8 cellular contexts compared by ENCODE assay signal in the genomic region with DNA sequence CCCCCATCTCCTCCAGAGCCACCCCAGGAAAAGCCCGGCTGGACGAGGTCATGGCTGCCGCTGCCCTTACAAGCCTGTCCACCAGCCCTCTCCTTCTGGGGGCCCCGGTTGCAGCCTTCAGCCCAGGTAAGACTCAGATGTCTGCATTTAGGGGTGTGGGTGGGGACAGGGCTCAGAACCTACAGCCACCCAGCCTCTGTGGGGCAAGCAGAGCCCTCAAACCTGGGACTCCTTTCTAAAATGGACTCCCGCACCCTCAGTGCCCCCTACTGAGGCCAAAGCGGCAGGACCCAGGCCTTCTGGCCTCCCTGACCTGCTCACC. TPM values are rescaled to one million over a fixed set of nuclear protein-coding genes. Genes with fewer than 3 reads are reported as not detected.
DNase-seq lines count a peak whose midpoint lies in the region; ATAC-seq and TF ChIP-seq lines count a peak whose summit lies in the region.

No MANE protein-coding gene starts in this region.

- H3K4me2 ChIP-seq in smooth muscle cell = peak overlapping the region; percentile 87

- H3K27me3 Mint-ChIP-seq in activated CD8-positive, alpha-beta T cell treated with anti-CD3 and anti-CD28 coated beads for 36 hours = no peaks in the 10 kb centered on the region

- H3K9ac ChIP-seq in smooth muscle cell (ENCODE audit: low read depth) = no peak overlapping the region

- H3K36me3 ChIP-seq in HAP-1 (replicated peaks) (peaks cover 30% of the 10 kb centered on the region), smooth muscle cell (ENCODE audit: low read depth) (no peaks in the 10 kb centered on the region)

- H3K4me3 ChIP-seq in HAP-1 = peak overlapping the region; percentile 67
- peak overlapping the region; percentile 87 for H3K4me3 ChIP-seq in right cardiac atrium (ENCODE audit: low read length)
- H3K4me3 ChIP-seq in smooth muscle cell = peak overlapping the region; percentile 83

- TF ChIP-seq CTCF in activated CD8-positive, alpha-beta T cell treated with anti-CD3 and anti-CD28 coated beads for 36 hours (IDR thresholded peaks at IDR 0.05) = no peak
- no peak for TF ChIP-seq CTCF in smooth muscle cell (IDR thresholded peaks at IDR 0.05; ENCODE audit: borderline replicate concordance, insufficient read depth, poor library complexity, severe bottlenecking)

- ATAC-seq in activated CD8-positive, alpha-beta T cell treated with anti-CD3 and anti-CD28 coated beads for 36 hours = no peak
- ATAC-seq in right cardiac atrium (no peak), HG02885 (IDR thresholded peaks at IDR 0.05; ENCODE audit: poor library complexity, unreplicated experiment) (no peak)

- DNase-seq in HAP-1 (ENCODE audit: low spot score in 2 of 2) = no peak
- DNase-seq in activated CD8-positive, alpha-beta T cell treated with anti-CD3 and anti-CD28 coated beads for 36 hours = no peak
- no peak for DNase-seq in right cardiac atrium
- no peak for DNase-seq in smooth muscle cell (lab: John Stamatoyannopoulos, UW; ENCODE audit: unreplicated experiment)
- no peak for DNase-seq in hepatic stellate cell (ENCODE audit: low spot score)
- DNase-seq in NCI-H1930 (lab: John Stamatoyannopoulos, UW) = no peak
- no peak for DNase-seq in caudate nucleus (lab: John Stamatoyannopoulos, UW)

- peaks cover 9% of the 10 kb centered on the region for H3K4me1 ChIP-seq in HAP-1
- peaks cover 5% of the 10 kb centered on the region for H3K4me1 ChIP-seq in right cardiac atrium (ENCODE audit: control insufficient read depth, insufficient read depth, low read length)
- H3K4me1 ChIP-seq in smooth muscle cell (ENCODE audit: low read depth) = peaks cover 30% of the 10 kb centered on the region

- H3K79me2 ChIP-seq in smooth muscle cell (ENCODE audit: low read depth) = no peaks in the 10 kb centered on the region

- H3K27ac ChIP-seq in right cardiac atrium (ENCODE audit: low read length) (peak overlapping the region; percentile 83), smooth muscle cell (ENCODE audit: low read depth) (no peak overlapping the region), caudate nucleus (ENCODE audit: low read depth, low read length) (no peak overlapping the region)

- CTCF ChIA-PET in activated CD8-positive, alpha-beta T cell treated with anti-CD3 and anti-CD28 coated beads for 36 hours (lab: Charles Lee) = interaction anchor here (0.7 to 1.1 kb wide), 3 partner anchors 34 to 215 kb away, joined by 3 to 4 read pairs (median 3); a partner anchor contains a TSS

- H3F3A ChIP-seq in smooth muscle cell (ENCODE audit: low read depth) = peaks cover 27% of the 10 kb centered on the region

- H2AFZ ChIP-seq in smooth muscle cell (ENCODE audit: low read depth) = no peak overlapping the region

- H3K9me3 Mint-ChIP-seq in activated CD8-positive, alpha-beta T cell treated with anti-CD3 and anti-CD28 coated beads for 36 hours = no peaks in the 10 kb centered on the region

- intact Hi-C loops in activated CD8-positive, alpha-beta T cell treated with anti-CD3 and anti-CD28 coated beads for 36 hours (cut with micrococcal nuclease) = no loop called here
- intact Hi-C loops in right cardiac atrium (cut with DNase I) = no loop called here

- peak overlapping the region; percentile 52 for H3K4me3 Mint-ChIP-seq in activated CD8-positive, alpha-beta T cell treated with anti-CD3 and anti-CD28 coated beads for 36 hours

- POLR2A ChIA-PET in activated CD8-positive, alpha-beta T cell treated with anti-CD3 and anti-CD28 coated beads for 36 hours (lab: Charles Lee) = interaction anchor here (1.2 to 1.6 kb wide), 4 partner anchors 7 to 42 kb away, joined by 4 to 8 read pairs (median 6); no protein-coding TSS in a partner anchor

- H4K20me1 ChIP-seq in smooth muscle cell (ENCODE audit: low read depth) = peaks cover 23% of the 10 kb centered on the region

- H3K4me1 Mint-ChIP-seq in activated CD8-positive, alpha-beta T cell treated with anti-CD3 and anti-CD28 coated beads for 36 hours (ENCODE audit: low read depth) = peaks cover 11% of the 10 kb centered on the region

- WGBS in right cardiac atrium = 23% methylated on average over 6 of the region's 6 CpGs
- WGBS in smooth muscle cell (ENCODE audit: low lambda C conversion rate) = 56% methylated on average over 3 of the region's 6 CpGs

- H3K9me3 ChIP-seq in HAP-1 (no peaks in the 10 kb centered on the region), right cardiac atrium (ENCODE audit: control insufficient read depth, low read length) (no peaks in the 10 kb centered on the region), smooth muscle cell (replicated peaks; ENCODE audit: low read depth) (no peaks in the 10 kb centered on the region)

- H3K36me3 Mint-ChIP-seq in activated CD8-positive, alpha-beta T cell treated with anti-CD3 and anti-CD28 coated beads for 36 hours (ENCODE audit: low read depth) = peaks cover under 1% of the 10 kb centered on the region

- H3K27me3 ChIP-seq in HAP-1 (ENCODE audit: low read depth) (no peaks in the 10 kb centered on the region), right cardiac atrium (ENCODE audit: control insufficient read depth, insufficient read depth) (no peaks in the 10 kb centered on the region), smooth muscle cell (ENCODE audit: low read depth) (no peaks in the 10 kb centered on the region)

- in situ Hi-C loops in HAP-1 (cut with MboI; ENCODE audit: low sequenced_read_pairs) = no loop called here

- H3K27ac Mint-ChIP-seq in activated CD8-positive, alpha-beta T cell treated with anti-CD3 and anti-CD28 coated beads for 36 hours = no peak overlapping the region

RNA-seq across cellular contexts. Expression of a gene that starts 1.7 kb away (rescaled TPM):
- total RNA-seq in activated CD8-positive, alpha-beta T cell treated with anti-CD3 and anti-CD28 coated beads for 36 hours = 10 to 100 TPM; 38.5 to 39.8 TPM
- total RNA-seq in right cardiac atrium (10 to 100 TPM; 42.7 to 69.1 (median 50.1) TPM), smooth muscle cell (24.4 and 43.7 TPM in 2 replicates)
- polyA plus RNA-seq in right cardiac atrium (39.2 TPM), smooth muscle cell (45.6 and 58.4 TPM in 2 replicates)

RNA-seq across cellular contexts. Expression of a gene that starts 4.9 kb away (rescaled TPM):
- total RNA-seq in activated CD8-positive, alpha-beta T cell treated with anti-CD3 and anti-CD28 coated beads for 36 hours = 10 to 100 TPM; 15.5 to 16.8 TPM
- total RNA-seq in right cardiac atrium (1 to 10 TPM; 2.1 to 2.9 (median 2.7) TPM), smooth muscle cell (2.9 and 7.2 TPM in 2 replicates)
- polyA plus RNA-seq in right cardiac atrium (2.7 TPM), smooth muscle cell (6.0 and 6.9 TPM in 2 replicates)

RNA-seq across cellular contexts. Expression of a gene that starts 33.5 kb away (rescaled TPM):
- 10 to 100 TPM; 22.4 to 22.5 TPM for total RNA-seq in activated CD8-positive, alpha-beta T cell treated with anti-CD3 and anti-CD28 coated beads for 36 hours
- total RNA-seq in right cardiac atrium = 10 to 100 TPM; 14.5 to 19.6 (median 16.8) TPM
- 29.5 TPM for polyA plus RNA-seq in right cardiac atrium
- total RNA-seq in smooth muscle cell = 8.3 and 13.8 TPM in 2 replicates
- 32.3 and 36.2 TPM in 2 replicates for polyA plus RNA-seq in smooth muscle cell

RNA-seq across cellular contexts. Expression of a gene that starts 33.5 kb away (rescaled TPM):
- total RNA-seq in activated CD8-positive, alpha-beta T cell treated with anti-CD3 and anti-CD28 coated beads for 36 hours = 10 to 100 TPM; 41.7 to 44.2 TPM
- total RNA-seq in right cardiac atrium = 10 to 100 TPM; 40.1 to 49.7 (median 44.3) TPM
- 38.7 TPM for polyA plus RNA-seq in right cardiac atrium
- total RNA-seq in smooth muscle cell = 11.8 and 27.4 TPM in 2 replicates
- polyA plus RNA-seq in smooth muscle cell = 42.3 and 51.9 TPM in 2 replicates

RNA-seq across cellular contexts. Expression of a gene that starts 44.9 kb away (rescaled TPM):
- total RNA-seq in activated CD8-positive, alpha-beta T cell treated with anti-CD3 and anti-CD28 coated beads for 36 hours = not detected
- total RNA-seq in right cardiac atrium (1 to 10 TPM in 2 of 4 donors, under 1 TPM in 1, not detected in 1; 0.23 to 1.4 (median 1.1) TPM), smooth muscle cell (9.2 and 13.1 TPM in 2 replicates)
- polyA plus RNA-seq in right cardiac atrium (2.7 TPM), smooth muscle cell (13.1 and 17.1 TPM in 2 replicates)
